In the genomic region with DNA sequence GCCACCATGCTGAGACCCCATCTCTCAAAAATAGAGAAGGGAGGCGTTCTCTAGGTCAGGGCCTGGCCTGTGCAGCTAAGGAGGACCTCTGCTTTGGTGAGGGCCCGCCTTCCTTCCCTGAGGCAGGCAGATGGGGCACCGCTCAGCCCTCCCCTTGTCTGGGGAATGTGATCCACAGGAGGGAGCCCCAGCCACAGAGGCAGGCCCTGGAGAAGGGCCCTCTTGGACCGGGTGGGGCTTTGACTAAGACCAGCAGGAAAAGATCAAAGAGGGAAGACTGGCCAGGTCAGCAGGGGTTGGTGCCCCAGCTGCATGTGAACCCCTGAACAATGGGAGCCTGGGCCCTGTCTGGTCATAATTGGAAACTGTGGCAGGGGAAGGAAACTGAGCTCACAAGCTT, we compare ENCODE assay signal across 21 cellular contexts.
"Had no signal": no experiment of that assay in that cellular context is flagged by ENCODE, and none has a peak within 500 bp of the region (broad histone marks: within the 10 kb centered on the region; RNA-seq: fewer than 3 reads in every experiment).

No MANE protein-coding gene starts in this region.

- H3K9me3 ChIP-seq: left ventricle myocardium inferior, pancreas, sigmoid colon, spleen, testis, upper lobe of right lung had no signal

- ATAC-seq: activated CD8-positive, alpha-beta T cell treated with anti-CD3 and anti-CD28 coated beads for 36 hours; activated T-helper 17 cell treated with anti-CD3 and anti-CD28 coated beads, Interleukin-2, amount 50 U/mL, for 72 hours; pancreas; stimulated activated memory B cell treated with anti-CD40 and anti-IgM and Interleukin-4, amounts not matched to agents 10 μg/mL and 1 μg/mL and 100 μg/mL, for 72 hours; T-cell; upper lobe of right lung had no signal

- DNase-seq: activated B cell treated with CpG ODN at 0.5 μM for 24 hours; activated CD4-positive, alpha-beta T cell treated with anti-CD3 and anti-CD28 coated beads for 48 hours; activated CD8-positive, alpha-beta T cell treated with anti-CD3 and anti-CD28 coated beads for 36 hours; activated naive CD4-positive, alpha-beta T cell treated with Interleukin-2 at 50 U/mL for 16 hours; activated naive CD8-positive, alpha-beta T cell treated with anti-CD3 and anti-CD28 coated beads, Interleukin-2, amount 10 ng/mL, durations not matched to agents 7 days and 5 days; activated T-cell treated with anti-CD3 and anti-CD28 coated beads, Interleukin-2, amount 50 U/mL, for 1 hour; anterior cingulate cortex; brain microvascular endothelial cell; erythroblast; foreskin melanocyte; left ventricle myocardium inferior; pancreas; sigmoid colon; spleen; stimulated activated CD4-positive, alpha-beta T cell treated with anti-CD3 and anti-CD28 coated beads, Interleukin-4, amount 100 ng/mL, for 4 hours; T-cell; testis; upper lobe of right lung had no signal

- H3K27me3 ChIP-seq: brain microvascular endothelial cell, pancreas, sigmoid colon, spleen, testis, upper lobe of right lung had no signal

- H3K4me3 ChIP-seq: coronary artery, left ventricle myocardium inferior, pancreas, sigmoid colon, spleen, testis, upper lobe of right lung had no signal

- H3K27ac ChIP-seq: brain microvascular endothelial cell, coronary artery, left ventricle myocardium inferior, pancreas, sigmoid colon, spleen, testis, upper lobe of right lung had no signal
